1 cellular context compared by ENCODE assay signal in genomic region chr1:1758692-1759455, GRCh38.
TF ChIP-seq lines count a peak whose summit lies in the region.

No MANE protein-coding gene starts in this region.

TF ChIP-seq in K562, 482 proteins besides CTCF, POLR2A, EP300 and RAD21 (continued from another document and continues in another):
- no peak for TF ChIP-seq PREB (CRISPR knock-in tag; IDR thresholded peaks at IDR 0.05)
- TF ChIP-seq SMAD4 (CRISPR knock-in tag; conservative IDR thresholded peaks at IDR 0.05): peak; percentile 89
- TF ChIP-seq SMC3 (conservative IDR thresholded peaks at IDR 0.05; ENCODE audit: insufficient read depth, low read depth, low read length): no peak
- TF ChIP-seq ZNF384 (IDR thresholded peaks at IDR 0.05; ENCODE audit: low read depth, low read length): no peak; the same call in 1 of the 2 replicates
- no peak for TF ChIP-seq TCF7 (IDR thresholded peaks at IDR 0.05; ENCODE audit: borderline replicate concordance)
- no peak for TF ChIP-seq NELFE (IDR thresholded peaks at IDR 0.05; ENCODE audit: insufficient read depth, insufficient read length)
- peak in 1 of 2 experiments; percentile 62; a peak in 1 of 4 replicates for TF ChIP-seq ZNF639 (CRISPR knock-in tag; conservative IDR thresholded peaks at IDR 0.05 in 1 of 2, IDR thresholded peaks at IDR 0.05 in 1 of 2)
- no peak for TF ChIP-seq ZNF143 (CRISPR knock-in tag; IDR thresholded peaks at IDR 0.05)
- TF ChIP-seq AFF4 (CRISPR knock-in tag; IDR thresholded peaks at IDR 0.05): peak; percentile 88; the same call in 1 of the 2 replicates
- peak; percentile 88 for TF ChIP-seq RNF2 (IDR thresholded peaks at IDR 0.05)
- TF ChIP-seq NR2F6 (CRISPR knock-in tag; IDR thresholded peaks at IDR 0.05): no peak
- TF ChIP-seq IRF9 (tag; IDR thresholded peaks at IDR 0.05): no peak
- TF ChIP-seq NFE2 (IDR thresholded peaks at IDR 0.05; ENCODE audit: low read depth): peak; percentile 99
- TF ChIP-seq SRF (CRISPR knock-in tag; IDR thresholded peaks at IDR 0.05): peak in 1 of 2 experiments; percentile 62; a peak in 1 of 4 replicates
- peak; percentile 96 for TF ChIP-seq CCNT2 (IDR thresholded peaks at IDR 0.05; ENCODE audit: borderline replicate concordance, extremely low read depth, insufficient read length, low read depth, low read length)
- peak; percentile 62; the same call in 1 of the 2 replicates for TF ChIP-seq POLR2AphosphoS5 (IDR thresholded peaks at IDR 0.05; ENCODE audit: control insufficient read depth, insufficient read depth, low read depth, low read length)
- TF ChIP-seq DACH1 (IDR thresholded peaks at IDR 0.05; ENCODE audit: partially characterized antibody): peak; percentile 86
- no peak for TF ChIP-seq CBX8 (IDR thresholded peaks at IDR 0.05; ENCODE audit: borderline replicate concordance, extremely low read depth, low read depth, low read length, poor library complexity, severe bottlenecking)
- no peak for TF ChIP-seq GTF2F1 (IDR thresholded peaks at IDR 0.05; ENCODE audit: low read depth, low read length)
- TF ChIP-seq BHLHE40 (IDR thresholded peaks at IDR 0.05; ENCODE audit: low read length): peak; percentile 97
- no peak for TF ChIP-seq ZNF121 (CRISPR knock-in tag; conservative IDR thresholded peaks at IDR 0.05)
- no peak for TF ChIP-seq ZKSCAN1 (IDR thresholded peaks at IDR 0.05; ENCODE audit: low read depth, low read length)
- TF ChIP-seq MAX (CRISPR knock-in tag; IDR thresholded peaks at IDR 0.05): peak; percentile 80
- TF ChIP-seq ZNF146 (CRISPR knock-in tag; IDR thresholded peaks at IDR 0.05; ENCODE audit: unreplicated experiment): peak; percentile 7
- TF ChIP-seq POU5F1 (IDR thresholded peaks at IDR 0.05; ENCODE audit: borderline replicate concordance, low read depth, low read length, partially characterized antibody): no peak
- TF ChIP-seq ZNF512 (tag; IDR thresholded peaks at IDR 0.05): no peak
- peak; percentile 74 for TF ChIP-seq ZNF584 (CRISPR knock-in tag; IDR thresholded peaks at IDR 0.05; ENCODE audit: low read depth)
- no peak for TF ChIP-seq ZBTB26 (CRISPR knock-in tag; IDR thresholded peaks at IDR 0.05)
- peak; percentile 64 to 77 for TF ChIP-seq E2F6 (IDR thresholded peaks at IDR 0.05; ENCODE audit: borderline replicate concordance in 1 of 2, extremely low read depth in 1 of 2, insufficient read depth in 1 of 2, insufficient read length in 1 of 2, low read depth in 1 of 2, low read length in 1 of 2, poor library complexity in 1 of 2, severe bottlenecking in 1 of 2)
- no peak for TF ChIP-seq RFX5 (IDR thresholded peaks at IDR 0.05; ENCODE audit: low read depth, low read length)
- no peak; the same call in 1 of the 2 replicates for TF ChIP-seq HINFP (tag; conservative IDR thresholded peaks at IDR 0.05; ENCODE audit: low read depth)
- TF ChIP-seq ZNF318 (IDR thresholded peaks at IDR 0.05; ENCODE audit: borderline replicate concordance in 1 of 2, low read depth in 1 of 2): peak in 1 of 2 experiments; percentile 72; a peak in 1 of 4 replicates
- no peak; the same call in 1 of the 2 replicates for TF ChIP-seq HOXB6 (CRISPR knock-in tag; IDR thresholded peaks at IDR 0.05; ENCODE audit: borderline replicate concordance)
